1 cellular context compared by ENCODE assay signal in the genomic region with DNA sequence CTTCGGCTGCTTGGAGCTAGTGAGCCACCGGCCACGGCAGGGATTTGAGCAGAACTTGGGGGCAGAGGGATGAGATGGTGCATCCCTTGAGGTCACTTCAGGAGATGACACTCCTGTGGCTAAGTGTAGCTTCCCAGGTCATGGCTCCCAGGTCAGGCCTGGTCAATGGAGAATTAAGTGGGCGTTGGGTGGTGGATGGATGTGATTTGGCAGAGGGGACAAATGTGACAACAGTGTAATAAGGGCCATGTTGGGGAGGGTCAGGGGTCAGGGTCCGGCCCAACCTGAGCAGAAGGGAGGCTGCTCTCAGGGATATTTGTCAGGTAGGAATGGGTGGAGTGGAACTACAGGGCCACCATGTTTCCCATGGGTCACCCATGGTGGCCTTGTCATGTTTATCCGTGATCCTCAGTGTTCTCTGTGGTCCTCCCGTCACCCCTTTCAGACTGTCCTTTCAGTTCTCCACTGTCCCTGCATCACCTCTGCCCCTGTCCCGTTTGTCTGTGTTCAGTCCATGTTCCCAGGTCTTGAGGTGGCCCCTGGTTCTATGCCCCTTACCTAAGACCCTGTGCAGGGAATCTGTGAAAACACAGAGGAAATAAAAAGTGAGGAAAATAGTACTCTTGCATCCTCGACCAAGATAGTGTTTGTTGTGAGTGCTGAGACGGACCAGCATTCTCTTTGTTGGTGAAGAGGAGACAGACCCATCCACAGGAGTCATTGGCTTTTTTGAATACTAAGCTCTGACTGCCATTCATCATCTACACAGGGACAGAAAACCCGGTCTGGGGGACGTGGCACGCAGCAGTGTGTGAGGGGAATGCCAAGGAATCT.
TF ChIP-seq lines count a peak whose summit lies in the region.

No MANE protein-coding gene starts in this region.

TF ChIP-seq in K562, 482 proteins besides CTCF, POLR2A, EP300 and RAD21 (continues in another document):
- TF ChIP-seq WHSC1 (IDR thresholded peaks at IDR 0.05; ENCODE audit: low read length) (peak; percentile 25), RBM15 (IDR thresholded peaks at IDR 0.05; ENCODE audit: insufficient read depth, low read length) (no peak), ZNF384 (IDR thresholded peaks at IDR 0.05; ENCODE audit: low read depth, low read length) (no peak), HDGF (IDR thresholded peaks at IDR 0.05) (no peak), KDM5B (IDR thresholded peaks at IDR 0.05; ENCODE audit: insufficient replicate concordance, low read depth, low read length) (peak; percentile 17), ZNF561 (CRISPR knock-in tag; conservative IDR thresholded peaks at IDR 0.05) (0 out of 2 replicates have a peak, but pooled peaks have one; percentile 3), ZNF695 (CRISPR knock-in tag; IDR thresholded peaks at IDR 0.05) (0 out of 2 replicates have a peak, but pooled peaks have one; percentile 28), DMBX1 (CRISPR knock-in tag; IDR thresholded peaks at IDR 0.05; ENCODE audit: borderline replicate concordance) (peak; percentile 15; the same call in 1 of the 2 replicates), OTX1 (CRISPR knock-in tag; IDR thresholded peaks at IDR 0.05) (peak; percentile 85), ZNF586 (CRISPR knock-in tag; conservative IDR thresholded peaks at IDR 0.05) (no peak), ELF2 (CRISPR knock-in tag; IDR thresholded peaks at IDR 0.05) (peak; percentile 61; the same call in 1 of the 2 replicates), ZBTB17 (CRISPR knock-in tag; IDR thresholded peaks at IDR 0.05) (peak; percentile 20; the same call in 1 of the 2 replicates), ZNF184 (CRISPR knock-in tag; IDR thresholded peaks at IDR 0.05) (no peak), ZNF764 (CRISPR knock-in tag; IDR thresholded peaks at IDR 0.05; ENCODE audit: low read depth) (0 out of 2 replicates have a peak, but pooled peaks have one; percentile 23), NR4A1 (CRISPR knock-in tag; IDR thresholded peaks at IDR 0.05) (no peak), NR4A1 (tag; IDR thresholded peaks at IDR 0.05) (peak; percentile 30; the same call in 1 of the 2 replicates), CHCHD3 (CRISPR knock-in tag; IDR thresholded peaks at IDR 0.05) (peak; percentile 76; the same call in 1 of the 2 replicates), RAD51 (IDR thresholded peaks at IDR 0.05; ENCODE audit: borderline replicate concordance, low read depth) (no peak), SP2 (IDR thresholded peaks at IDR 0.05; ENCODE audit: extremely low read depth, low read depth, low read length, poor library complexity, severe bottlenecking) (peak; percentile 14), ZNF165 (CRISPR knock-in tag; IDR thresholded peaks at IDR 0.05; ENCODE audit: borderline replicate concordance) (peak; percentile 63; the same call in 1 of the 2 replicates)
- TF ChIP-seq, protein P1, sequence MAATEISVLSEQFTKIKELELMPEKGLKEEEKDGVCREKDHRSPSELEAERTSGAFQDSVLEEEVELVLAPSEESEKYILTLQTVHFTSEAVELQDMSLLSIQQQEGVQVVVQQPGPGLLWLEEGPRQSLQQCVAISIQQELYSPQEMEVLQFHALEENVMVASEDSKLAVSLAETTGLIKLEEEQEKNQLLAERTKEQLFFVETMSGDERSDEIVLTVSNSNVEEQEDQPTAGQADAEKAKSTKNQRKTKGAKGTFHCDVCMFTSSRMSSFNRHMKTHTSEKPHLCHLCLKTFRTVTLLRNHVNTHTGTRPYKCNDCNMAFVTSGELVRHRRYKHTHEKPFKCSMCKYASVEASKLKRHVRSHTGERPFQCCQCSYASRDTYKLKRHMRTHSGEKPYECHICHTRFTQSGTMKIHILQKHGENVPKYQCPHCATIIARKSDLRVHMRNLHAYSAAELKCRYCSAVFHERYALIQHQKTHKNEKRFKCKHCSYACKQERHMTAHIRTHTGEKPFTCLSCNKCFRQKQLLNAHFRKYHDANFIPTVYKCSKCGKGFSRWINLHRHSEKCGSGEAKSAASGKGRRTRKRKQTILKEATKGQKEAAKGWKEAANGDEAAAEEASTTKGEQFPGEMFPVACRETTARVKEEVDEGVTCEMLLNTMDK (IDR thresholded peaks at IDR 0.05; ENCODE audit: borderline replicate concordance, insufficient read depth, low read depth, low read length, poor library complexity, severe bottlenecking) = no peak
- TF ChIP-seq, protein P2, sequence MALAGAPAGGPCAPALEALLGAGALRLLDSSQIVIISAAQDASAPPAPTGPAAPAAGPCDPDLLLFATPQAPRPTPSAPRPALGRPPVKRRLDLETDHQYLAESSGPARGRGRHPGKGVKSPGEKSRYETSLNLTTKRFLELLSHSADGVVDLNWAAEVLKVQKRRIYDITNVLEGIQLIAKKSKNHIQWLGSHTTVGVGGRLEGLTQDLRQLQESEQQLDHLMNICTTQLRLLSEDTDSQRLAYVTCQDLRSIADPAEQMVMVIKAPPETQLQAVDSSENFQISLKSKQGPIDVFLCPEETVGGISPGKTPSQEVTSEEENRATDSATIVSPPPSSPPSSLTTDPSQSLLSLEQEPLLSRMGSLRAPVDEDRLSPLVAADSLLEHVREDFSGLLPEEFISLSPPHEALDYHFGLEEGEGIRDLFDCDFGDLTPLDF (CRISPR knock-in tag; IDR thresholded peaks at IDR 0.05) = peak; percentile 54; the same call in 1 of the 2 replicates
- TF ChIP-seq, protein P3, sequence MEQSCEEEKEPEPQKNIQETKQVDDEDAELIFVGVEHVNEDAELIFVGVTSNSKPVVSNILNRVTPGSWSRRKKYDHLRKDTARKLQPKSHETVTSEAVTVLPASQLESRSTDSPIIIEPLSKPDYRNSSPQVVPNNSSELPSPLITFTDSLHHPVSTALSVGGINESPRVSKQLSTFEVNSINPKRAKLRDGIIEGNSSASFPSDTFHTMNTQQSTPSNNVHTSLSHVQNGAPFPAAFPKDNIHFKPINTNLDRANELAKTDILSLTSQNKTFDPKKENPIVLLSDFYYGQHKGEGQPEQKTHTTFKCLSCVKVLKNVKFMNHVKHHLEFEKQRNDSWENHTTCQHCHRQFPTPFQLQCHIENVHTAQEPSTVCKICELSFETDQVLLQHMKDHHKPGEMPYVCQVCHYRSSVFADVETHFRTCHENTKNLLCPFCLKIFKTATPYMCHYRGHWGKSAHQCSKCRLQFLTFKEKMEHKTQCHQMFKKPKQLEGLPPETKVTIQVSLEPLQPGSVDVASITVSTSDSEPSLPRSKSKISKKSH (CRISPR knock-in tag; IDR thresholded peaks at IDR 0.05) = 0 out of 2 replicates have a peak, but pooled peaks have one; percentile 33
- TF ChIP-seq, protein P4, sequence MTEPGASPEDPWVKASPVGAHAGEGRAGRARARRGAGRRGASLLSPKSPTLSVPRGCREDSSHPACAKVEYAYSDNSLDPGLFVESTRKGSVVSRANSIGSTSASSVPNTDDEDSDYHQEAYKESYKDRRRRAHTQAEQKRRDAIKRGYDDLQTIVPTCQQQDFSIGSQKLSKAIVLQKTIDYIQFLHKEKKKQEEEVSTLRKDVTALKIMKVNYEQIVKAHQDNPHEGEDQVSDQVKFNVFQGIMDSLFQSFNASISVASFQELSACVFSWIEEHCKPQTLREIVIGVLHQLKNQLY (CRISPR knock-in tag; conservative IDR thresholded peaks at IDR 0.05) = peak in 1 of 2 experiments; percentile 1; a peak in 1 of 4 replicates
- TF ChIP-seq, protein P5, sequence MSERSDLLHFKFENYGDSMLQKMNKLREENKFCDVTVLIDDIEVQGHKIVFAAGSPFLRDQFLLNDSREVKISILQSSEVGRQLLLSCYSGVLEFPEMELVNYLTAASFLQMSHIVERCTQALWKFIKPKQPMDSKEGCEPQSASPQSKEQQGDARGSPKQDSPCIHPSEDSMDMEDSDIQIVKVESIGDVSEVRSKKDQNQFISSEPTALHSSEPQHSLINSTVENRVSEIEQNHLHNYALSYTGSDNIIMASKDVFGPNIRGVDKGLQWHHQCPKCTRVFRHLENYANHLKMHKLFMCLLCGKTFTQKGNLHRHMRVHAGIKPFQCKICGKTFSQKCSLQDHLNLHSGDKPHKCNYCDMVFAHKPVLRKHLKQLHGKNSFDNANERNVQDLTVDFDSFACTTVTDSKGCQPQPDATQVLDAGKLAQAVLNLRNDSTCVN (CRISPR knock-in tag; IDR thresholded peaks at IDR 0.05) = peak; percentile 83; the same call in 1 of the 2 replicates
- TF ChIP-seq, protein P6, sequence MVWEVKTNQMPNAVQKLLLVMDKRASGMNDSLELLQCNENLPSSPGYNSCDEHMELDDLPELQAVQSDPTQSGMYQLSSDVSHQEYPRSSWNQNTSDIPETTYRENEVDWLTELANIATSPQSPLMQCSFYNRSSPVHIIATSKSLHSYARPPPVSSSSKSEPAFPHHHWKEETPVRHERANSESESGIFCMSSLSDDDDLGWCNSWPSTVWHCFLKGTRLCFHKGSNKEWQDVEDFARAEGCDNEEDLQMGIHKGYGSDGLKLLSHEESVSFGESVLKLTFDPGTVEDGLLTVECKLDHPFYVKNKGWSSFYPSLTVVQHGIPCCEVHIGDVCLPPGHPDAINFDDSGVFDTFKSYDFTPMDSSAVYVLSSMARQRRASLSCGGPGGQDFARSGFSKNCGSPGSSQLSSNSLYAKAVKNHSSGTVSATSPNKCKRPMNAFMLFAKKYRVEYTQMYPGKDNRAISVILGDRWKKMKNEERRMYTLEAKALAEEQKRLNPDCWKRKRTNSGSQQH (CRISPR knock-in tag; IDR thresholded peaks at IDR 0.05) = peak; percentile 52; the same call in 1 of the 2 replicates
- TF ChIP-seq, protein P7, sequence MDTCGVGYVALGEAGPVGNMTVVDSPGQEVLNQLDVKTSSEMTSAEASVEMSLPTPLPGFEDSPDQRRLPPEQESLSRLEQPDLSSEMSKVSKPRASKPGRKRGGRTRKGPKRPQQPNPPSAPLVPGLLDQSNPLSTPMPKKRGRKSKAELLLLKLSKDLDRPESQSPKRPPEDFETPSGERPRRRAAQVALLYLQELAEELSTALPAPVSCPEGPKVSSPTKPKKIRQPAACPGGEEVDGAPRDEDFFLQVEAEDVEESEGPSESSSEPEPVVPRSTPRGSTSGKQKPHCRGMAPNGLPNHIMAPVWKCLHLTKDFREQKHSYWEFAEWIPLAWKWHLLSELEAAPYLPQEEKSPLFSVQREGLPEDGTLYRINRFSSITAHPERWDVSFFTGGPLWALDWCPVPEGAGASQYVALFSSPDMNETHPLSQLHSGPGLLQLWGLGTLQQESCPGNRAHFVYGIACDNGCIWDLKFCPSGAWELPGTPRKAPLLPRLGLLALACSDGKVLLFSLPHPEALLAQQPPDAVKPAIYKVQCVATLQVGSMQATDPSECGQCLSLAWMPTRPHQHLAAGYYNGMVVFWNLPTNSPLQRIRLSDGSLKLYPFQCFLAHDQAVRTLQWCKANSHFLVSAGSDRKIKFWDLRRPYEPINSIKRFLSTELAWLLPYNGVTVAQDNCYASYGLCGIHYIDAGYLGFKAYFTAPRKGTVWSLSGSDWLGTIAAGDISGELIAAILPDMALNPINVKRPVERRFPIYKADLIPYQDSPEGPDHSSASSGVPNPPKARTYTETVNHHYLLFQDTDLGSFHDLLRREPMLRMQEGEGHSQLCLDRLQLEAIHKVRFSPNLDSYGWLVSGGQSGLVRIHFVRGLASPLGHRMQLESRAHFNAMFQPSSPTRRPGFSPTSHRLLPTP (IDR thresholded peaks at IDR 0.05; ENCODE audit: borderline replicate concordance, extremely low read depth, insufficient read length) = no peak
- TF ChIP-seq, protein P8, sequence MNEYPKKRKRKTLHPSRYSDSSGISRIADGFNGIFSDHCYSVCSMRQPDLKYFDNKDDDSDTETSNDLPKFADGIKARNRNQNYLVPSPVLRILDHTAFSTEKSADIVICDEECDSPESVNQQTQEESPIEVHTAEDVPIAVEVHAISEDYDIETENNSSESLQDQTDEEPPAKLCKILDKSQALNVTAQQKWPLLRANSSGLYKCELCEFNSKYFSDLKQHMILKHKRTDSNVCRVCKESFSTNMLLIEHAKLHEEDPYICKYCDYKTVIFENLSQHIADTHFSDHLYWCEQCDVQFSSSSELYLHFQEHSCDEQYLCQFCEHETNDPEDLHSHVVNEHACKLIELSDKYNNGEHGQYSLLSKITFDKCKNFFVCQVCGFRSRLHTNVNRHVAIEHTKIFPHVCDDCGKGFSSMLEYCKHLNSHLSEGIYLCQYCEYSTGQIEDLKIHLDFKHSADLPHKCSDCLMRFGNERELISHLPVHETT (CRISPR knock-in tag; conservative IDR thresholded peaks at IDR 0.05 in 1 of 2, IDR thresholded peaks at IDR 0.05 in 1 of 2) = no peak
- TF ChIP-seq, protein P9, sequence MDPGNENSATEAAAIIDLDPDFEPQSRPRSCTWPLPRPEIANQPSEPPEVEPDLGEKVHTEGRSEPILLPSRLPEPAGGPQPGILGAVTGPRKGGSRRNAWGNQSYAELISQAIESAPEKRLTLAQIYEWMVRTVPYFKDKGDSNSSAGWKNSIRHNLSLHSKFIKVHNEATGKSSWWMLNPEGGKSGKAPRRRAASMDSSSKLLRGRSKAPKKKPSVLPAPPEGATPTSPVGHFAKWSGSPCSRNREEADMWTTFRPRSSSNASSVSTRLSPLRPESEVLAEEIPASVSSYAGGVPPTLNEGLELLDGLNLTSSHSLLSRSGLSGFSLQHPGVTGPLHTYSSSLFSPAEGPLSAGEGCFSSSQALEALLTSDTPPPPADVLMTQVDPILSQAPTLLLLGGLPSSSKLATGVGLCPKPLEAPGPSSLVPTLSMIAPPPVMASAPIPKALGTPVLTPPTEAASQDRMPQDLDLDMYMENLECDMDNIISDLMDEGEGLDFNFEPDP (CRISPR knock-in tag; IDR thresholded peaks at IDR 0.05) = no peak
- TF ChIP-seq, protein P10, sequence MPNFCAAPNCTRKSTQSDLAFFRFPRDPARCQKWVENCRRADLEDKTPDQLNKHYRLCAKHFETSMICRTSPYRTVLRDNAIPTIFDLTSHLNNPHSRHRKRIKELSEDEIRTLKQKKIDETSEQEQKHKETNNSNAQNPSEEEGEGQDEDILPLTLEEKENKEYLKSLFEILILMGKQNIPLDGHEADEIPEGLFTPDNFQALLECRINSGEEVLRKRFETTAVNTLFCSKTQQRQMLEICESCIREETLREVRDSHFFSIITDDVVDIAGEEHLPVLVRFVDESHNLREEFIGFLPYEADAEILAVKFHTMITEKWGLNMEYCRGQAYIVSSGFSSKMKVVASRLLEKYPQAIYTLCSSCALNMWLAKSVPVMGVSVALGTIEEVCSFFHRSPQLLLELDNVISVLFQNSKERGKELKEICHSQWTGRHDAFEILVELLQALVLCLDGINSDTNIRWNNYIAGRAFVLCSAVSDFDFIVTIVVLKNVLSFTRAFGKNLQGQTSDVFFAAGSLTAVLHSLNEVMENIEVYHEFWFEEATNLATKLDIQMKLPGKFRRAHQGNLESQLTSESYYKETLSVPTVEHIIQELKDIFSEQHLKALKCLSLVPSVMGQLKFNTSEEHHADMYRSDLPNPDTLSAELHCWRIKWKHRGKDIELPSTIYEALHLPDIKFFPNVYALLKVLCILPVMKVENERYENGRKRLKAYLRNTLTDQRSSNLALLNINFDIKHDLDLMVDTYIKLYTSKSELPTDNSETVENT (CRISPR knock-in tag; IDR thresholded peaks at IDR 0.05) = peak; percentile 65
- TF ChIP-seq, protein P11, sequence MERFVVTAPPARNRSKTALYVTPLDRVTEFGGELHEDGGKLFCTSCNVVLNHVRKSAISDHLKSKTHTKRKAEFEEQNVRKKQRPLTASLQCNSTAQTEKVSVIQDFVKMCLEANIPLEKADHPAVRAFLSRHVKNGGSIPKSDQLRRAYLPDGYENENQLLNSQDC (CRISPR knock-in tag; IDR thresholded peaks at IDR 0.05) = 0 out of 2 replicates have a peak, but pooled peaks have one; percentile 3
- TF ChIP-seq, protein P12, sequence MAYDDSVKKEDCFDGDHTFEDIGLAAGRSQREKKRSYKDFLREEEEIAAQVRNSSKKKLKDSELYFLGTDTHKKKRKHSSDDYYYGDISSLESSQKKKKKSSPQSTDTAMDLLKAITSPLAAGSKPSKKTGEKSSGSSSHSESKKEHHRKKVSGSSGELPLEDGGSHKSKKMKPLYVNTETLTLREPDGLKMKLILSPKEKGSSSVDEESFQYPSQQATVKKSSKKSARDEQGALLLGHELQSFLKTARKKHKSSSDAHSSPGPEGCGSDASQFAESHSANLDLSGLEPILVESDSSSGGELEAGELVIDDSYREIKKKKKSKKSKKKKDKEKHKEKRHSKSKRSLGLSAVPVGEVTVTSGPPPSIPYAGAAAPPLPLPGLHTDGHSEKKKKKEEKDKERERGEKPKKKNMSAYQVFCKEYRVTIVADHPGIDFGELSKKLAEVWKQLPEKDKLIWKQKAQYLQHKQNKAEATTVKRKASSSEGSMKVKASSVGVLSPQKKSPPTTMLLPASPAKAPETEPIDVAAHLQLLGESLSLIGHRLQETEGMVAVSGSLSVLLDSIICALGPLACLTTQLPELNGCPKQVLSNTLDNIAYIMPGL (CRISPR knock-in tag; IDR thresholded peaks at IDR 0.05) = peak; percentile 60; the same call in 1 of the 2 replicates
